In genomic region chr1:167915528-167916102, GRCh38 we compare ENCODE assay signal across 17 cellular contexts. TPM values are rescaled to one million over a fixed set of nuclear protein-coding genes. Genes with fewer than 3 reads are reported as not detected.
A peak's percentile ranks its signal among the peaks of the same experiment; 100 is the strongest.
DNase-seq lines count a peak whose midpoint lies in the region; ATAC-seq and TF ChIP-seq lines count a peak whose summit lies in the region.
"Had no signal": no experiment of that assay in that cellular context is flagged by ENCODE, and none has a peak within 500 bp of the region (broad histone marks: within the 10 kb centered on the region; RNA-seq: fewer than 3 reads in every experiment).

No MANE protein-coding gene starts in this region.

- H3K36me3 Mint-ChIP-seq in effector memory CD8-positive, alpha-beta T cell (ENCODE audit: insufficient read depth): peaks cover 29% of the 10 kb centered on the region
- H3K36me3 Mint-ChIP-seq in type B pancreatic cell (peaks cover 15% of the 10 kb centered on the region), natural killer cell (peaks cover 7% of the 10 kb centered on the region)

- H3K4me3 Mint-ChIP-seq in effector memory CD8-positive, alpha-beta T cell: no peak overlapping the region
- H3K4me3 Mint-ChIP-seq in type B pancreatic cell (no peak overlapping the region), natural killer cell (no peak overlapping the region)
- H3K4me3 Mint-ChIP-seq: CD14-positive monocyte; CD8-positive, alpha-beta T cell had no signal

- peaks cover 0 to under 1% of the 10 kb centered on the region in 2 donors for H3K27me3 Mint-ChIP-seq in effector memory CD8-positive, alpha-beta T cell
- H3K27me3 Mint-ChIP-seq in type B pancreatic cell (no peaks in the 10 kb centered on the region), natural killer cell (ENCODE audit: low read depth in 2 of 2) (no peaks in the 10 kb centered on the region)

- peak overlapping the region; percentile 0 for H3K27ac ChIP-seq in left ventricle myocardium inferior (replicated peaks)
- peak overlapping the region; percentile 81 to 91 for H3K27ac ChIP-seq in liver (ENCODE audit: low read depth in 1 of 2, low read length in 2 of 2)
- H3K27ac ChIP-seq: HL-60 had no signal

- ATAC-seq in Right ventricle myocardium superior (ENCODE audit: poor library complexity): no peak
- ATAC-seq in effector memory CD8-positive, alpha-beta T cell (replicated peaks): no peak
- no peak for ATAC-seq in HG02970 (IDR thresholded peaks at IDR 0.05; ENCODE audit: low FRiP score, unreplicated experiment)
- no peak for ATAC-seq in natural killer cell
- ATAC-seq: CD8-positive, alpha-beta T cell; HCT116 had no signal

- DNase-seq in left ventricle myocardium inferior (no peak), Right ventricle myocardium superior (no peak), type B pancreatic cell (ENCODE audit: extremely low spot score, unreplicated experiment) (no peak), posterior cingulate gyrus (no peak), natural killer cell (no peak)
- no peak for DNase-seq in effector memory CD8-positive, alpha-beta T cell
- DNase-seq: ACHN; CD8-positive, alpha-beta T cell; COR-L47; DMS53; GF-D8 had no signal

- TF ChIP-seq CTCF in left ventricle myocardium inferior (IDR thresholded peaks at IDR 0.05; ENCODE audit: borderline replicate concordance) (no peak), liver (IDR thresholded peaks at IDR 0.05; ENCODE audit: low read depth, low read length, missing input control) (no peak), type B pancreatic cell (conservative IDR thresholded peaks at IDR 0.05) (no peak), natural killer cell (IDR thresholded peaks at IDR 0.05) (no peak)

- no peaks in the 10 kb centered on the region for H3K4me1 Mint-ChIP-seq in effector memory CD8-positive, alpha-beta T cell (ENCODE audit: low read depth in 2 of 2)
- no peaks in the 10 kb centered on the region for H3K4me1 Mint-ChIP-seq in type B pancreatic cell (ENCODE audit: unreplicated experiment)
- no peaks in the 10 kb centered on the region for H3K4me1 Mint-ChIP-seq in natural killer cell

- H3K9me3 Mint-ChIP-seq in effector memory CD8-positive, alpha-beta T cell: no peaks in the 10 kb centered on the region
- peaks cover 4% of the 10 kb centered on the region for H3K9me3 Mint-ChIP-seq in type B pancreatic cell
- no peaks in the 10 kb centered on the region for H3K9me3 Mint-ChIP-seq in natural killer cell
- H3K9me3 Mint-ChIP-seq: CD8-positive, alpha-beta T cell had no signal

- H3K27ac Mint-ChIP-seq in effector memory CD8-positive, alpha-beta T cell: peak overlapping the region; percentile 53 to 68
- H3K27ac Mint-ChIP-seq in type B pancreatic cell (peak overlapping the region; percentile 6), natural killer cell (no peak overlapping the region)
- H3K27ac Mint-ChIP-seq: CD8-positive, alpha-beta T cell had no signal

- intact Hi-C loops in left ventricle myocardium inferior (cut with micrococcal nuclease) (no loop called here), Right ventricle myocardium superior (cut with DNase I) (no loop called here), posterior cingulate gyrus (cut with DNase I) (no loop called here), natural killer cell (cut with micrococcal nuclease) (no loop called here)

- peak overlapping the region in 1 of 2 donors; percentile 35 for H3K9ac ChIP-seq in liver (ENCODE audit: low read depth in 1 of 2, low read length in 2 of 2)

- TF ChIP-seq RAD21 in liver (IDR thresholded peaks at IDR 0.05): no peak

- H3K4me3 ChIP-seq in left ventricle myocardium inferior (no peak overlapping the region), liver (ENCODE audit: low read depth in 1 of 3, low read length in 3 of 3) (no peak overlapping the region)

- H3K4me1 ChIP-seq in left ventricle myocardium inferior: peaks cover 12% of the 10 kb centered on the region
- H3K4me1 ChIP-seq in liver (ENCODE audit: control insufficient read depth in 4 of 4, insufficient read depth in 4 of 4, low read length in 3 of 4): peaks cover 8 to 59% (median 30%) of the 10 kb centered on the region in 4 donors

- H3K27me3 ChIP-seq in left ventricle myocardium inferior (ENCODE audit: low read depth) (no peaks in the 10 kb centered on the region), liver (ENCODE audit: control insufficient read depth in 4 of 4, insufficient read depth in 4 of 4, low read length in 3 of 4) (no peaks in the 10 kb centered on the region)

- H3K36me3 ChIP-seq in left ventricle myocardium inferior (peaks cover 32% of the 10 kb centered on the region), liver (ENCODE audit: control insufficient read depth in 4 of 4, insufficient read depth in 3 of 4, low read depth in 1 of 4, low read length in 3 of 4) (peaks cover 0 to 8% (median 0%) of the 10 kb centered on the region in 4 donors)

- WGBS in liver: 44% methylated on average over 10 of the region's 10 CpGs

- H3K9me3 ChIP-seq in left ventricle myocardium inferior (replicated peaks) (no peaks in the 10 kb centered on the region), liver (ENCODE audit: control insufficient read depth in 4 of 4, low read length in 3 of 4) (no peaks in the 10 kb centered on the region)

TF ChIP-seq in liver, 16 proteins besides CTCF, POLR2A, EP300 and RAD21:
- TF ChIP-seq YY1 (IDR thresholded peaks at IDR 0.05) (peak; percentile 15), MAX (IDR thresholded peaks at IDR 0.05) (peak; percentile 32), ZBTB33 (IDR thresholded peaks at IDR 0.05) (no peak), REST (IDR thresholded peaks at IDR 0.05) (no peak), RXRA (IDR thresholded peaks at IDR 0.05) (peak; percentile 79 to 81), JUND (IDR thresholded peaks at IDR 0.05) (peak in 1 of 2 donors; percentile 29), SP1 (IDR thresholded peaks at IDR 0.05) (peak; percentile 51), HNF4A (conservative IDR thresholded peaks at IDR 0.05) (peak; percentile 10 to 22), NR2F2 (IDR thresholded peaks at IDR 0.05) (peak; percentile 62), FOXA2 (IDR thresholded peaks at IDR 0.05) (peak; percentile 32), EGR1 (IDR thresholded peaks at IDR 0.05; ENCODE audit: low read depth in 2 of 2) (no peak)

RNA-seq across cellular contexts. Expression of gene ADCY10, which starts 1.7 kb away (rescaled TPM):
- total RNA-seq in left ventricle myocardium inferior (0.22 TPM), Right ventricle myocardium superior (0.05 TPM), liver (1 to 10 TPM in 1 of 2 donors, under 1 TPM in 1; 0.89 to 4.7 TPM), type B pancreatic cell (ENCODE audit: low replicate concordance) (0.14 and 0.39 TPM in 2 replicates), natural killer cell (under 1 TPM in 2 of 3 donors, not detected in 1; 0.42 to 1.00 TPM)
- 1 to 10 TPM; 2.2 to 2.4 TPM for polyA plus RNA-seq in liver
- total RNA-seq: A172 had no signal
- polyA plus RNA-seq: CD14-positive monocyte had no signal

RNA-seq across cellular contexts. Expression of gene DCAF6, which starts 20.9 kb away (rescaled TPM):
- 196 TPM for total RNA-seq in left ventricle myocardium inferior
- 224 TPM for total RNA-seq in Right ventricle myocardium superior
- total RNA-seq in liver: 100 to 1,000 TPM in 1 of 2 donors, 10 to 100 TPM in 1; 77.6 to 105 TPM
- 10 to 100 TPM; 33.5 to 64.5 TPM for polyA plus RNA-seq in liver
- 27.2 and 38.3 TPM in 2 replicates for total RNA-seq in type B pancreatic cell (ENCODE audit: low replicate concordance)
- total RNA-seq in natural killer cell: 10 to 100 TPM; 21.8 to 31.8 (median 27.8) TPM

RNA-seq across cellular contexts. Expression of gene MPC2, which starts 21.3 kb away (rescaled TPM):
- 267 TPM for total RNA-seq in left ventricle myocardium inferior
- total RNA-seq in Right ventricle myocardium superior: 221 TPM
- total RNA-seq in liver: 100 to 1,000 TPM in 1 of 2 donors, 10 to 100 TPM in 1; 78.8 to 118 TPM
- polyA plus RNA-seq in liver: 100 to 1,000 TPM; 137 to 369 TPM
- 60.2 and 86.4 TPM in 2 replicates for total RNA-seq in type B pancreatic cell (ENCODE audit: low replicate concordance)
- total RNA-seq in natural killer cell: 10 to 100 TPM; 33.1 to 47.4 (median 34.9) TPM

Comparison
In these comparisons a context has a peak if more than half of its experiments do, and no peak if none do; other contexts are left out.
1. H3K27ac Mint-ChIP-seq: peak in effector memory CD8-positive, alpha-beta T cell (2 of 2) and type B pancreatic cell (single experiment); none in natural killer cell (0 of 2).